In the genomic region with DNA sequence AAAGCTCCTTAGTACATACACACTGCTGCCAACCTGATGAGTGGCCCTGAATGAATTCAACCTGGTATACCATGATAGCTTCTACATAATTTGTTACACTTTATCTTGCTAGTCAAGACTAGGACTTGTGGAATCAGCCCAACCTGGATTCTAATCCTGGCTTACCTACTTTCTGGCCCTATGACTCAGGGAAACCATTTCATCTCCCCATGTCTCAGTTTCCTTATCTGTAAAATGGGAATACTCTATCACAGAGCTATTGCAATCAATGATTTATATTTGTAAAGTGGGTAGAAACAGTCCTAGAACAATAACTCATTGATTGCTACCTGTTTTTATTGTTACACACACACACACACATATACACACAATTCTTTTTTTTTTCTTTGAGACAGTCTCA, we compare ENCODE assay signal across 36 cellular contexts.
"Had no signal": no experiment of that assay in that cellular context is flagged by ENCODE, and none has a peak within 500 bp of the region (broad histone marks: within the 10 kb centered on the region; RNA-seq: fewer than 3 reads in every experiment).

No MANE protein-coding gene starts in this region.

- ATAC-seq: activated CD8-positive, alpha-beta T cell treated with anti-CD3 and anti-CD28 coated beads for 36 hours; activated naive CD4-positive, alpha-beta T cell treated with anti-CD3 and anti-CD28 coated beads, Interleukin-2, amount 50 U/mL, for 72 hours; activated T-cell treated with anti-CD3 and anti-CD28 coated beads, Interleukin-2, amount 50 U/mL, for 4 hours; activated T-cell treated with anti-CD3 and anti-CD28 coated beads, Interleukin-2, amount 50 U/mL, for 72 hours; activated T-helper 17 cell treated with anti-CD3 and anti-CD28 coated beads, Interleukin-2, amount 50 U/mL, for 72 hours; body of pancreas had no signal

- H3K27ac Mint-ChIP-seq: activated B cell treated with CpG ODN at 0.5 μM for 24 hours; activated CD4-positive, alpha-beta memory T cell treated with anti-CD3 and anti-CD28 coated beads for 36 hours; activated CD4-positive, alpha-beta T cell treated with anti-CD3 and anti-CD28 coated beads, Interleukin-2, amount 10 ng/mL, durations not matched to agents 24 days and 14 days; activated CD8-positive, alpha-beta T cell treated with anti-CD3 and anti-CD28 coated beads for 36 hours; activated naive CD4-positive, alpha-beta T cell treated with anti-CD3 and anti-CD28 coated beads for 36 hours; activated naive CD4-positive, alpha-beta T cell treated with anti-CD3 and anti-CD28 coated beads, Interleukin-2, amount 50 U/mL, for 72 hours; activated naive CD8-positive, alpha-beta T cell treated with anti-CD3 and anti-CD28 coated beads for 36 hours; activated T-cell treated with anti-CD3 and anti-CD28 coated beads, Interleukin-2, amount 50 U/mL, for 72 hours; activated T-helper 1 cell treated with anti-CD3 and anti-CD28 coated beads, Interleukin-12 subunit alpha, Interleukin-12 subunit beta, Interleukin-2, Interleukin-4 antibody, amounts not matched to agents 30 ng/mL and 10 ng/mL and 1 ng/mL, durations not matched to agents 14 hours and 24 hours and 36 hours; activated T-helper 17 cell treated with anti-CD3 and anti-CD28 coated beads, Interleukin-2, amount 50 U/mL, for 72 hours; T-helper 1 cell treated with Interleukin-12 subunit alpha and Interleukin-12 subunit beta and Interleukin-4 antibody, amounts not matched to agents 30 μg/mL and 1 μg/mL, for 36 hours; T-helper 2 cell treated with Interferon-gamma antibody and Interleukin-4, amounts not matched to agents 5 μg/mL and 100 μg/mL, for 36 hours had no signal

- H3K27me3 Mint-ChIP-seq: activated B cell treated with CpG ODN at 0.5 μM for 24 hours; activated CD4-positive, alpha-beta memory T cell treated with anti-CD3 and anti-CD28 coated beads for 36 hours; activated CD4-positive, alpha-beta T cell treated with anti-CD3 and anti-CD28 coated beads, Interleukin-2, amount 10 ng/mL, durations not matched to agents 24 days and 14 days; activated T-helper 17 cell treated with anti-CD3 and anti-CD28 coated beads, Interleukin-2, amount 50 U/mL, for 72 hours had no signal

- H3K27ac ChIP-seq: adrenal gland, body of pancreas, brain microvascular endothelial cell, VCaP had no signal

- DNase-seq: activated B cell treated with CpG ODN at 0.5 μM for 24 hours; activated CD4-positive, alpha-beta memory T cell treated with anti-CD3 and anti-CD28 coated beads for 36 hours; activated CD4-positive, alpha-beta T cell treated with anti-CD3 and anti-CD28 coated beads for 4 hours; activated CD4-positive, alpha-beta T cell treated with anti-CD3 and anti-CD28 coated beads, Interleukin-2, amount 10 ng/mL, durations not matched to agents 24 days and 14 days; activated CD4-positive, alpha-beta T cell treated with anti-CD3 and anti-CD28 coated beads, Interleukin-2, amount 50 U/mL, for 1 hour; activated CD4-positive, alpha-beta T cell treated with anti-CD3 and anti-CD28 coated beads, Interleukin-2, amount 50 U/mL, for 4 hours; activated CD4-positive, CD25-positive, alpha-beta regulatory T cell treated with anti-CD3 and anti-CD28 coated beads, Interleukin-2, amount 50 U/mL, for 72 hours; activated CD8-positive, alpha-beta memory T cell treated with anti-CD3 and anti-CD28 coated beads, Interleukin-2, amount 50 U/mL, for 4 hours; activated CD8-positive, alpha-beta T cell treated with anti-CD3 and anti-CD28 coated beads for 36 hours; activated effector memory CD4-positive, alpha-beta T cell treated with anti-CD3 and anti-CD28 coated beads, Interleukin-2, amount 50 U/mL, for 16 hours; activated gamma-delta T cell treated with Interleukin-2 at 50 U/mL for 16 hours; activated naive CD4-positive, alpha-beta T cell; activated naive CD4-positive, alpha-beta T cell treated with anti-CD3 and anti-CD28 coated beads for 36 hours; activated naive CD4-positive, alpha-beta T cell treated with anti-CD3 and anti-CD28 coated beads, Interleukin-2, amount 50 U/mL, for 16 hours; activated naive CD8-positive, alpha-beta T cell treated with anti-CD3 and anti-CD28 coated beads for 36 hours; activated T-cell treated with anti-CD3 and anti-CD28 coated beads for 4 hours; activated T-cell treated with anti-CD3 and anti-CD28 coated beads, Interleukin-2, amount 50 U/mL, for 1 hour; activated T-cell treated with anti-CD3 and anti-CD28 coated beads, Interleukin-2, amount 50 U/mL, for 4 hours; activated T-cell treated with anti-CD3 and anti-CD28 coated beads, Interleukin-2, amount 50 U/mL, for 72 hours; adrenal gland; amniotic stem cell; aorta; body of pancreas; brain microvascular endothelial cell; central memory CD4-positive, alpha-beta T cell; cerebellar nuclear complex; T-helper 1 cell; T-helper 2 cell; T-helper 9 cell had no signal

- H3K9me3 Mint-ChIP-seq: activated B cell treated with CpG ODN at 0.5 μM for 24 hours; activated CD4-positive, alpha-beta memory T cell treated with anti-CD3 and anti-CD28 coated beads for 36 hours; activated CD4-positive, alpha-beta T cell treated with anti-CD3 and anti-CD28 coated beads, Interleukin-2, amount 10 ng/mL, durations not matched to agents 24 days and 14 days; activated CD8-positive, alpha-beta T cell treated with anti-CD3 and anti-CD28 coated beads for 36 hours; activated naive CD4-positive, alpha-beta T cell treated with anti-CD3 and anti-CD28 coated beads for 36 hours; activated naive CD4-positive, alpha-beta T cell treated with anti-CD3 and anti-CD28 coated beads, Interleukin-2, amount 50 U/mL, for 72 hours; activated naive CD8-positive, alpha-beta T cell treated with anti-CD3 and anti-CD28 coated beads for 36 hours; activated T-cell treated with anti-CD3 and anti-CD28 coated beads, Interleukin-2, amount 50 U/mL, for 4 hours; activated T-cell treated with anti-CD3 and anti-CD28 coated beads, Interleukin-2, amount 50 U/mL, for 72 hours; activated T-helper 1 cell treated with anti-CD3 and anti-CD28 coated beads, Interleukin-12 subunit alpha, Interleukin-12 subunit beta, Interleukin-2, Interleukin-4 antibody, amounts not matched to agents 30 ng/mL and 10 ng/mL and 1 ng/mL, durations not matched to agents 14 hours and 24 hours and 36 hours; activated T-helper 17 cell treated with anti-CD3 and anti-CD28 coated beads, Interleukin-2, amount 50 U/mL, for 72 hours; T-helper 1 cell treated with Interleukin-12 subunit alpha and Interleukin-12 subunit beta and Interleukin-4 antibody, amounts not matched to agents 30 μg/mL and 1 μg/mL, for 36 hours; T-helper 2 cell treated with Interferon-gamma antibody and Interleukin-4, amounts not matched to agents 5 μg/mL and 100 μg/mL, for 36 hours had no signal

- H3K36me3 ChIP-seq: adrenal gland, brain microvascular endothelial cell, breast epithelium had no signal

- H3K36me3 Mint-ChIP-seq: activated CD4-positive, alpha-beta memory T cell treated with anti-CD3 and anti-CD28 coated beads for 36 hours; activated naive CD4-positive, alpha-beta T cell treated with anti-CD3 and anti-CD28 coated beads, Interleukin-2, amount 50 U/mL, for 72 hours; activated naive CD8-positive, alpha-beta T cell treated with anti-CD3 and anti-CD28 coated beads for 36 hours had no signal

- H3K4me1 ChIP-seq: breast epithelium had no signal

- H3K27me3 ChIP-seq: adrenal gland, body of pancreas, brain microvascular endothelial cell, breast epithelium had no signal

- H3K4me3 ChIP-seq: adrenal gland, body of pancreas, breast epithelium had no signal

- H3K4me3 Mint-ChIP-seq: activated B cell treated with CpG ODN at 0.5 μM for 24 hours; activated CD4-positive, alpha-beta memory T cell treated with anti-CD3 and anti-CD28 coated beads for 36 hours; activated CD4-positive, alpha-beta T cell treated with anti-CD3 and anti-CD28 coated beads, Interleukin-2, amount 10 ng/mL, durations not matched to agents 24 days and 14 days; activated CD8-positive, alpha-beta T cell treated with anti-CD3 and anti-CD28 coated beads for 36 hours; activated naive CD4-positive, alpha-beta T cell treated with anti-CD3 and anti-CD28 coated beads for 36 hours; activated naive CD8-positive, alpha-beta T cell treated with anti-CD3 and anti-CD28 coated beads for 36 hours; activated T-cell treated with anti-CD3 and anti-CD28 coated beads, Interleukin-2, amount 50 U/mL, for 4 hours; activated T-cell treated with anti-CD3 and anti-CD28 coated beads, Interleukin-2, amount 50 U/mL, for 72 hours; activated T-helper 1 cell treated with anti-CD3 and anti-CD28 coated beads, Interleukin-12 subunit alpha, Interleukin-12 subunit beta, Interleukin-2, Interleukin-4 antibody, amounts not matched to agents 30 ng/mL and 10 ng/mL and 1 ng/mL, durations not matched to agents 14 hours and 24 hours and 36 hours; activated T-helper 17 cell treated with anti-CD3 and anti-CD28 coated beads, Interleukin-2, amount 50 U/mL, for 72 hours; T-helper 1 cell treated with Interleukin-12 subunit alpha and Interleukin-12 subunit beta and Interleukin-4 antibody, amounts not matched to agents 30 μg/mL and 1 μg/mL, for 36 hours; T-helper 2 cell treated with Interferon-gamma antibody and Interleukin-4, amounts not matched to agents 5 μg/mL and 100 μg/mL, for 36 hours had no signal

- H3K9me3 ChIP-seq: adrenal gland, body of pancreas, breast epithelium had no signal
